In the genomic region with DNA sequence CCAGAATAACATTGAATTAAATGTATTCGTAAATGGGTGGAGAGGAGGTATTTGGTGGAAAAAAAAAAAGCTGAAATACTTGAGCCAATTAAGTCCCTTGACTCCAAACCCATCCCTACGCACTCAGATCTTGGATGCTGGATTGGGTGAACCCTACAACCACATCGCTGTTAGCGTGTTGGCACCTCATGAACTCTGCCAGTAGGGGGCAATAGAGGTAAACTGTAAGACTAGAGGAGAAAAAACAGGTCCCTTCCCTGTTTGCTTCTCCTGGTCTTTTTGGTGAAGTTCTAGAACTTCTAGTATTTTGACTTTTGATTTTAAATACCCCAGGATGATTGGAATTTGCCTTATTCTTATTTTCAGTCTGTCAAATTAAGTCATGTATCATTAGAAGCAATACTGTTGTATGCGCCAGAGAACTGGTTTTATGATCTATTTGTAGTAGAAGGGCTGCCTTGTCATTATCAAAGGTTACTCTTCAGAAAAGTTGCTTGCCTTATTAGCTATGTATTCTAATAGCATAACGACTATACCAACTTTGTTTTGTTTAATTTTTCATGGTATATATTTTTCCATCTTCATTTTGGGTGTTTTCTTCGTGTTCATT, we compare ENCODE assay signal across 8 cellular contexts. TPM values are rescaled to one million over a fixed set of nuclear protein-coding genes. Genes with fewer than 3 reads are reported as not detected.
A peak's percentile ranks its signal among the peaks of the same experiment; 100 is the strongest.
DNase-seq lines count a peak whose midpoint lies in the region; ATAC-seq, FAIRE-seq and TF ChIP-seq lines count a peak whose summit lies in the region.

No MANE protein-coding gene starts in this region.

- no peak for TF ChIP-seq EP300 in A549 (IDR thresholded peaks at IDR 0.05)
- no peak for TF ChIP-seq EP300 in Ishikawa (IDR thresholded peaks at IDR 0.05; ENCODE audit: borderline replicate concordance)

- no peaks in the 10 kb centered on the region for H3K36me3 ChIP-seq in colonic mucosa

- H3K4me2 ChIP-seq in A549: no peak overlapping the region

- no peak overlapping the region for H3K9ac ChIP-seq in colonic mucosa (ENCODE audit: low read depth in 2 of 2, low read length in 2 of 2)

- H3K4me1 ChIP-seq in A549 (no peaks in the 10 kb centered on the region), colonic mucosa (no peaks in the 10 kb centered on the region)

- H3K27ac ChIP-seq in A549 (no peak overlapping the region), colonic mucosa (no peak overlapping the region)

- TF ChIP-seq POLR2A in A549 (IDR thresholded peaks at IDR 0.05; ENCODE audit: low read length): no peak

- ATAC-seq in A549: peak in 1 of 2 experiments; percentile 68; a peak in 2 of 6 replicates

- TF ChIP-seq CTCF in A549 (IDR thresholded peaks at IDR 0.05) (peak; percentile 20; the same call in 1 of the 3 replicates), colonic mucosa (IDR thresholded peaks at IDR 0.05) (peak; percentile 65)

- POLR2A ChIA-PET in A549 (lab: Yijun Ruan, JAX): no interaction called here

- H3K9me3 ChIP-seq in A549 (no peaks in the 10 kb centered on the region), colonic mucosa (no peaks in the 10 kb centered on the region)

- intact Hi-C loops in colonic mucosa (cut with DNase I): no loop called here

- no peak overlapping the region for H3K4me3 ChIP-seq in A549
- H3K4me3 ChIP-seq in colonic mucosa: no peak overlapping the region

- TF ChIP-seq RAD21 in A549 (conservative IDR thresholded peaks at IDR 0.05 in 1 of 2, IDR thresholded peaks at IDR 0.05 in 1 of 2) (peak in 1 of 2 experiments; percentile 46; a peak in 3 of 5 replicates), Ishikawa (IDR thresholded peaks at IDR 0.05; ENCODE audit: low read depth) (peak; percentile 70)

- FAIRE-seq in A549 (lab: Jason Lieb, UNC): no peak

- H3K27me3 ChIP-seq in colonic mucosa: no peaks in the 10 kb centered on the region

- DNase-seq in A549 (ENCODE audit: low read depth in 1 of 2, low spot score in 1 of 2): peak; percentile 2 to 42
- DNase-seq in GM03348 (ENCODE audit: low spot score): peak; percentile 23
- peak; percentile 66 for DNase-seq in H4 (ENCODE audit: low spot score)
- DNase-seq in SHP77 treated with DMSO at 0.1 percent for 48 hours (lab: John Stamatoyannopoulos, UW): peak; percentile 39
- peak; percentile 49 for DNase-seq in colonic mucosa
- DNase-seq in myocyte (ENCODE audit: low read depth): peak; percentile 57
- no peak for DNase-seq in 8988T

- 20% methylated on average over 7 of the region's 7 CpGs for WGBS in A549 (ENCODE audit: missing lambda C conversion rate)

- CTCF ChIA-PET in A549 (lab: Yijun Ruan, JAX): no interaction called here

TF ChIP-seq in A549, 52 proteins besides CTCF, POLR2A, EP300 and RAD21:
- no peak for TF ChIP-seq RCOR1 (IDR thresholded peaks at IDR 0.05; ENCODE audit: low read depth, low read length)
- no peak for TF ChIP-seq CEBPB (IDR thresholded peaks at IDR 0.05)
- TF ChIP-seq CBX2 (IDR thresholded peaks at IDR 0.05; ENCODE audit: borderline replicate concordance, low read depth): no peak
- TF ChIP-seq, protein P1, sequence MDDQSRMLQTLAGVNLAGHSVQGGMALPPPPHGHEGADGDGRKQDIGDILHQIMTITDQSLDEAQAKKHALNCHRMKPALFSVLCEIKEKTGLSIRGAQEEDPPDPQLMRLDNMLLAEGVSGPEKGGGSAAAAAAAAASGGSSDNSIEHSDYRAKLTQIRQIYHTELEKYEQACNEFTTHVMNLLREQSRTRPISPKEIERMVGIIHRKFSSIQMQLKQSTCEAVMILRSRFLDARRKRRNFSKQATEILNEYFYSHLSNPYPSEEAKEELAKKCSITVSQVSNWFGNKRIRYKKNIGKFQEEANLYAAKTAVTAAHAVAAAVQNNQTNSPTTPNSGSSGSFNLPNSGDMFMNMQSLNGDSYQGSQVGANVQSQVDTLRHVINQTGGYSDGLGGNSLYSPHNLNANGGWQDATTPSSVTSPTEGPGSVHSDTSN (IDR thresholded peaks at IDR 0.05): no peak
- TF ChIP-seq, protein P2, sequence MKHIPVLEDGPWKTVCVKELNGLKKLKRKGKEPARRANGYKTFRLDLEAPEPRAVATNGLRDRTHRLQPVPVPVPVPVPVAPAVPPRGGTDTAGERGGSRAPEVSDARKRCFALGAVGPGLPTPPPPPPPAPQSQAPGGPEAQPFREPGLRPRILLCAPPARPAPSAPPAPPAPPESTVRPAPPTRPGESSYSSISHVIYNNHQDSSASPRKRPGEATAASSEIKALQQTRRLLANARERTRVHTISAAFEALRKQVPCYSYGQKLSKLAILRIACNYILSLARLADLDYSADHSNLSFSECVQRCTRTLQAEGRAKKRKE (CRISPR knock-in tag; IDR thresholded peaks at IDR 0.05; ENCODE audit: low read depth): no peak
- TF ChIP-seq MAFK (IDR thresholded peaks at IDR 0.05; ENCODE audit: partially characterized antibody): no peak

TF ChIP-seq in Ishikawa, 13 proteins besides CTCF, POLR2A, EP300 and RAD21:
- TF ChIP-seq, protein P3, sequence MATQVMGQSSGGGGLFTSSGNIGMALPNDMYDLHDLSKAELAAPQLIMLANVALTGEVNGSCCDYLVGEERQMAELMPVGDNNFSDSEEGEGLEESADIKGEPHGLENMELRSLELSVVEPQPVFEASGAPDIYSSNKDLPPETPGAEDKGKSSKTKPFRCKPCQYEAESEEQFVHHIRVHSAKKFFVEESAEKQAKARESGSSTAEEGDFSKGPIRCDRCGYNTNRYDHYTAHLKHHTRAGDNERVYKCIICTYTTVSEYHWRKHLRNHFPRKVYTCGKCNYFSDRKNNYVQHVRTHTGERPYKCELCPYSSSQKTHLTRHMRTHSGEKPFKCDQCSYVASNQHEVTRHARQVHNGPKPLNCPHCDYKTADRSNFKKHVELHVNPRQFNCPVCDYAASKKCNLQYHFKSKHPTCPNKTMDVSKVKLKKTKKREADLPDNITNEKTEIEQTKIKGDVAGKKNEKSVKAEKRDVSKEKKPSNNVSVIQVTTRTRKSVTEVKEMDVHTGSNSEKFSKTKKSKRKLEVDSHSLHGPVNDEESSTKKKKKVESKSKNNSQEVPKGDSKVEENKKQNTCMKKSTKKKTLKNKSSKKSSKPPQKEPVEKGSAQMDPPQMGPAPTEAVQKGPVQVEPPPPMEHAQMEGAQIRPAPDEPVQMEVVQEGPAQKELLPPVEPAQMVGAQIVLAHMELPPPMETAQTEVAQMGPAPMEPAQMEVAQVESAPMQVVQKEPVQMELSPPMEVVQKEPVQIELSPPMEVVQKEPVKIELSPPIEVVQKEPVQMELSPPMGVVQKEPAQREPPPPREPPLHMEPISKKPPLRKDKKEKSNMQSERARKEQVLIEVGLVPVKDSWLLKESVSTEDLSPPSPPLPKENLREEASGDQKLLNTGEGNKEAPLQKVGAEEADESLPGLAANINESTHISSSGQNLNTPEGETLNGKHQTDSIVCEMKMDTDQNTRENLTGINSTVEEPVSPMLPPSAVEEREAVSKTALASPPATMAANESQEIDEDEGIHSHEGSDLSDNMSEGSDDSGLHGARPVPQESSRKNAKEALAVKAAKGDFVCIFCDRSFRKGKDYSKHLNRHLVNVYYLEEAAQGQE (IDR thresholded peaks at IDR 0.05; ENCODE audit: low read depth): no peak
- no peak for TF ChIP-seq CEBPB (IDR thresholded peaks at IDR 0.05)
- no peak for TF ChIP-seq TAF1 (IDR thresholded peaks at IDR 0.05; ENCODE audit: low read depth)
- no peak for TF ChIP-seq FOXM1 (IDR thresholded peaks at IDR 0.05; ENCODE audit: borderline replicate concordance, low read depth)
- no peak for TF ChIP-seq TEAD4 (IDR thresholded peaks at IDR 0.05)

RNA-seq across cellular contexts. Expression of a gene that starts 1.9 kb away (rescaled TPM):
- not detected in 2 replicates for polyA plus RNA-seq in A549 (2011; rRNA removed)
- not detected in 2 replicates for polyA plus RNA-seq in A549 (2012; cell fraction: cytosol; rRNA removed)
- not detected in 2 replicates for polyA plus RNA-seq in A549 (2012; cell fraction: nucleus; rRNA removed)
- not detected in 3 replicates for polyA plus RNA-seq in A549 (2017; fragmentation: RNase III; extraction: RNeasy Plus Mini Kit Qiagen cat#74134 plus additional on column Dnase treatment)
- not detected in 2 replicates for polyA minus RNA-seq in A549 (2011; rRNA and poly(A)+ RNA removed)
- not detected in 2 replicates for total RNA-seq in H4 (2014; rRNA removed; shearing (Covaris generic))
- not detected for total RNA-seq in colonic mucosa
- not detected in 2 replicates for total RNA-seq in myocyte
- polyA plus RNA-seq in myocyte (2012): not detected

RNA-seq across cellular contexts. Expression of a gene that starts 35.1 kb away (rescaled TPM):
- polyA plus RNA-seq in A549 (2011; rRNA removed) (not detected in 2 replicates), A549 (2017; fragmentation: RNase III; extraction: RNeasy Plus Mini Kit Qiagen cat#74134 plus additional on column Dnase treatment) (not detected in 3 replicates)
- polyA plus RNA-seq in A549 (2012; cell fraction: cytosol; rRNA removed): not detected in 2 replicates
- polyA plus RNA-seq in A549 (2012; cell fraction: nucleus; rRNA removed): not detected in 2 replicates
- polyA minus RNA-seq in A549 (2011; rRNA and poly(A)+ RNA removed): not detected in 2 replicates
- total RNA-seq in H4 (2014; rRNA removed; shearing (Covaris generic)): not detected in 2 replicates
- total RNA-seq in colonic mucosa (not detected), myocyte (not detected in 2 replicates)
- polyA plus RNA-seq in myocyte (2012): not detected

RNA-seq across cellular contexts. Expression of a gene that starts 57.0 kb away (rescaled TPM):
- polyA plus RNA-seq in A549 (2011; rRNA removed) (not detected in 2 replicates), A549 (2017; fragmentation: RNase III; extraction: RNeasy Plus Mini Kit Qiagen cat#74134 plus additional on column Dnase treatment) (not detected in 3 replicates)
- polyA plus RNA-seq in A549 (2012; cell fraction: cytosol; rRNA removed): not detected in 2 replicates
- polyA plus RNA-seq in A549 (2012; cell fraction: nucleus; rRNA removed): not detected in 2 replicates
- not detected in 2 replicates for polyA minus RNA-seq in A549 (2011; rRNA and poly(A)+ RNA removed)
- total RNA-seq in H4 (2014; rRNA removed; shearing (Covaris generic)): not detected in 2 replicates
- total RNA-seq in colonic mucosa (not detected), myocyte (not detected in 2 replicates)
- not detected for polyA plus RNA-seq in myocyte (2012)
